In genomic region chr1:33367488-33368405, GRCh38 we compare ENCODE assay signal across 8 cellular contexts.
A peak's percentile ranks its signal among the peaks of the same experiment; 100 is the strongest.
DNase-seq lines count a peak whose midpoint lies in the region; ATAC-seq lines count a peak whose summit lies in the region.

No MANE protein-coding gene starts in this region.

- peaks cover 0 to 4% of the 10 kb centered on the region in 2 donors for H3K4me1 Mint-ChIP-seq in effector memory CD8-positive, alpha-beta T cell (ENCODE audit: low read depth in 2 of 2)
- no peaks in the 10 kb centered on the region for H3K4me1 Mint-ChIP-seq in memory B cell

- peak overlapping the region in 1 of 2 donors; percentile 42 for H3K27ac Mint-ChIP-seq in effector memory CD8-positive, alpha-beta T cell
- H3K27ac Mint-ChIP-seq in memory B cell, result no peak overlapping the region

- H3K27me3 Mint-ChIP-seq in effector memory CD8-positive, alpha-beta T cell, result peaks cover 13 to 41% of the 10 kb centered on the region in 2 donors
- peaks cover 7% of the 10 kb centered on the region for H3K27me3 Mint-ChIP-seq in memory B cell

- DNase-seq in DMS53 (lab: John Stamatoyannopoulos, UW) (peak; percentile 88), NCI-H526 treated with DMSO at 0.1 percent for 48 hours (lab: John Stamatoyannopoulos, UW) (peak; percentile 26), memory B cell (ENCODE audit: low spot score in 2 of 2) (peak; percentile 84 to 90)
- peak; percentile 68 to 71 for DNase-seq in activated CD8-positive, alpha-beta memory T cell treated with anti-CD3 and anti-CD28 coated beads for 4 hours (ENCODE audit: low read depth in 2 of 2)
- DNase-seq in effector memory CD8-positive, alpha-beta T cell, result peak; percentile 85 to 87 (median 86)
- peak; percentile 65 for DNase-seq in stimulated activated CD8-positive, alpha-beta memory T cell treated with anti-CD3 and anti-CD28 coated beads, Interleukin-12 subunit alpha, Interleukin-12 subunit beta, amount 100 ng/mL, for 4 hours (ENCODE audit: low read depth)

- ATAC-seq in HG02885 (IDR thresholded peaks at IDR 0.05; ENCODE audit: poor library complexity, unreplicated experiment) (peak; percentile 59), memory B cell (ENCODE audit: low read depth) (peak; percentile 99), GM21786 (IDR thresholded peaks at IDR 0.05; ENCODE audit: unreplicated experiment) (no peak)
- ATAC-seq in effector memory CD8-positive, alpha-beta T cell (replicated peaks), result peak; percentile 99

- no peak overlapping the region for H3K4me3 Mint-ChIP-seq in effector memory CD8-positive, alpha-beta T cell
- H3K4me3 Mint-ChIP-seq in memory B cell, result no peak overlapping the region

- H3K36me3 Mint-ChIP-seq in effector memory CD8-positive, alpha-beta T cell (ENCODE audit: insufficient read depth), result no peaks in the 10 kb centered on the region
- no peaks in the 10 kb centered on the region for H3K36me3 Mint-ChIP-seq in memory B cell

- no peaks in the 10 kb centered on the region for H3K9me3 Mint-ChIP-seq in effector memory CD8-positive, alpha-beta T cell
- no peaks in the 10 kb centered on the region for H3K9me3 Mint-ChIP-seq in memory B cell

Comparison
In these comparisons a context has a peak if more than half of its experiments do, and no peak if none do; other contexts are left out.
1. DNase-seq: peak in every context shown above with its lines; median percentile 88 in DMS53; 87 in memory B cell; 86 in effector memory CD8-positive, alpha-beta T cell; 70 in activated CD8-positive, alpha-beta memory T cell treated with anti-CD3 and anti-CD28 coated beads for 4 hours; 65 in stimulated activated CD8-positive, alpha-beta memory T cell treated with anti-CD3 and anti-CD28 coated beads, Interleukin-12 subunit alpha, Interleukin-12 subunit beta, amount 100 ng/mL, for 4 hours; 26 in NCI-H526 treated with DMSO at 0.1 percent for 48 hours.